In genomic region chr3:40876496-40876895, GRCh38 we compare ENCODE assay signal across 20 cellular contexts.
"Had no signal": no experiment of that assay in that cellular context is flagged by ENCODE, and none has a peak within 500 bp of the region (broad histone marks: within the 10 kb centered on the region; RNA-seq: fewer than 3 reads in every experiment).

No MANE protein-coding gene starts in this region.

- H3K4me3 Mint-ChIP-seq: activated CD4-positive, alpha-beta T cell treated with anti-CD3 and anti-CD28 coated beads, Interleukin-2, amount 10 ng/mL, durations not matched to agents 7 days and 5 days; activated CD8-positive, alpha-beta T cell treated with anti-CD3 and anti-CD28 coated beads, Interleukin-2, amount 10 ng/mL, durations not matched to agents 7 days and 5 days; activated naive CD4-positive, alpha-beta T cell treated with anti-CD3 and anti-CD28 coated beads, Interleukin-2, amount 10 ng/mL, durations not matched to agents 7 days and 5 days; activated naive CD8-positive, alpha-beta T cell treated with anti-CD3 and anti-CD28 coated beads, Interleukin-2, amount 50 U/mL, for 24 hours; activated T-cell treated with anti-CD3 and anti-CD28 coated beads, Interleukin-2, amount 50 U/mL, for 4 hours; mesothelial cell of epicardium; stimulated activated effector memory CD8-positive, alpha-beta T cell treated with anti-CD3 and anti-CD28 coated beads, Interleukin-12 subunit alpha, Interleukin-12 subunit beta, amount 100 ng/mL, for 72 hours; T-cell had no signal

- FAIRE-seq: urothelium cell line had no signal

- H3K4me3 ChIP-seq: breast epithelium, esophagus squamous epithelium, lung, SK-N-MC, skin epidermis had no signal

- H3K27ac ChIP-seq: SK-N-MC had no signal

- H3K9me3 Mint-ChIP-seq: activated CD4-positive, alpha-beta T cell treated with anti-CD3 and anti-CD28 coated beads, Interleukin-2, amount 10 ng/mL, durations not matched to agents 7 days and 5 days; activated naive CD4-positive, alpha-beta T cell treated with anti-CD3 and anti-CD28 coated beads, Interleukin-2, amount 10 ng/mL, durations not matched to agents 7 days and 5 days; activated naive CD8-positive, alpha-beta T cell treated with anti-CD3 and anti-CD28 coated beads, Interleukin-2, amount 50 U/mL, for 24 hours; activated T-cell treated with anti-CD3 and anti-CD28 coated beads, Interleukin-2, amount 50 U/mL, for 4 hours; stimulated activated effector memory CD8-positive, alpha-beta T cell treated with anti-CD3 and anti-CD28 coated beads, Interleukin-12 subunit alpha, Interleukin-12 subunit beta, amount 100 ng/mL, for 72 hours; T-cell had no signal

- ATAC-seq: activated CD8-positive, alpha-beta T cell treated with anti-CD3 and anti-CD28 coated beads, Interleukin-2, amount 10 ng/mL, durations not matched to agents 7 days and 5 days; activated naive CD8-positive, alpha-beta T cell treated with anti-CD3 and anti-CD28 coated beads, Interleukin-2, amount 50 U/mL, for 24 hours; activated T-cell treated with anti-CD3 and anti-CD28 coated beads, Interleukin-2, amount 50 U/mL, for 4 hours; stimulated activated effector memory CD8-positive, alpha-beta T cell treated with anti-CD3 and anti-CD28 coated beads, Interleukin-12 subunit alpha, Interleukin-12 subunit beta, amount 100 ng/mL, for 72 hours; T-cell had no signal

- H3K27ac Mint-ChIP-seq: activated CD4-positive, alpha-beta T cell treated with anti-CD3 and anti-CD28 coated beads, Interleukin-2, amount 10 ng/mL, durations not matched to agents 7 days and 5 days; activated CD8-positive, alpha-beta T cell treated with anti-CD3 and anti-CD28 coated beads, Interleukin-2, amount 10 ng/mL, durations not matched to agents 7 days and 5 days; activated naive CD4-positive, alpha-beta T cell treated with anti-CD3 and anti-CD28 coated beads, Interleukin-2, amount 10 ng/mL, durations not matched to agents 7 days and 5 days; activated naive CD8-positive, alpha-beta T cell treated with anti-CD3 and anti-CD28 coated beads, Interleukin-2, amount 50 U/mL, for 24 hours; mesothelial cell of epicardium; stimulated activated effector memory CD8-positive, alpha-beta T cell treated with anti-CD3 and anti-CD28 coated beads, Interleukin-12 subunit alpha, Interleukin-12 subunit beta, amount 100 ng/mL, for 72 hours; T-cell had no signal

- H3K36me3 Mint-ChIP-seq: activated naive CD4-positive, alpha-beta T cell treated with anti-CD3 and anti-CD28 coated beads, Interleukin-2, amount 10 ng/mL, durations not matched to agents 7 days and 5 days; mesothelial cell of epicardium; stimulated activated effector memory CD8-positive, alpha-beta T cell treated with anti-CD3 and anti-CD28 coated beads, Interleukin-12 subunit alpha, Interleukin-12 subunit beta, amount 100 ng/mL, for 72 hours; T-cell had no signal

- DNase-seq: activated CD4-positive, alpha-beta T cell treated with anti-CD3 and anti-CD28 coated beads, Interleukin-2, amount 10 ng/mL, durations not matched to agents 7 days and 5 days; activated CD4-positive, CD25-positive, alpha-beta regulatory T cell; activated CD8-positive, alpha-beta memory T cell treated with anti-CD3 and anti-CD28 coated beads, Interleukin-2, amount 50 U/mL, for 4 hours; activated CD8-positive, alpha-beta T cell treated with anti-CD3 and anti-CD28 coated beads, Interleukin-2, amount 10 ng/mL, durations not matched to agents 7 days and 5 days; activated naive CD4-positive, alpha-beta T cell treated with anti-CD3 and anti-CD28 coated beads, Interleukin-2, amount 10 ng/mL, durations not matched to agents 7 days and 5 days; activated naive CD8-positive, alpha-beta T cell treated with anti-CD3 and anti-CD28 coated beads, Interleukin-2, amount 50 U/mL, for 24 hours; activated T-cell treated with anti-CD3 and anti-CD28 coated beads, Interleukin-2, amount 50 U/mL, for 4 hours; anterior cingulate cortex; cerebellar nuclear complex; effector CD8-positive, alpha-beta T cell; esophagus squamous epithelium; stimulated activated CD4-positive, alpha-beta T cell treated with anti-CD3 and anti-CD28 coated beads, Interleukin-4, amount 100 ng/mL, for 24 hours; T-cell had no signal

- H3K4me1 Mint-ChIP-seq: activated CD4-positive, alpha-beta T cell treated with anti-CD3 and anti-CD28 coated beads, Interleukin-2, amount 10 ng/mL, durations not matched to agents 7 days and 5 days; activated naive CD4-positive, alpha-beta T cell treated with anti-CD3 and anti-CD28 coated beads, Interleukin-2, amount 10 ng/mL, durations not matched to agents 7 days and 5 days; activated naive CD8-positive, alpha-beta T cell treated with anti-CD3 and anti-CD28 coated beads, Interleukin-2, amount 50 U/mL, for 24 hours; stimulated activated effector memory CD8-positive, alpha-beta T cell treated with anti-CD3 and anti-CD28 coated beads, Interleukin-12 subunit alpha, Interleukin-12 subunit beta, amount 100 ng/mL, for 72 hours; T-cell had no signal

- H3K27me3 Mint-ChIP-seq: activated CD4-positive, alpha-beta T cell treated with anti-CD3 and anti-CD28 coated beads, Interleukin-2, amount 10 ng/mL, durations not matched to agents 7 days and 5 days; activated naive CD4-positive, alpha-beta T cell treated with anti-CD3 and anti-CD28 coated beads, Interleukin-2, amount 10 ng/mL, durations not matched to agents 7 days and 5 days had no signal

- H3K36me3 ChIP-seq: breast epithelium, esophagus squamous epithelium had no signal

- H3K27me3 ChIP-seq: breast epithelium, esophagus squamous epithelium had no signal

- H3K9me3 ChIP-seq: breast epithelium, esophagus squamous epithelium had no signal
